13 cellular contexts compared by ENCODE assay signal in the genomic region with DNA sequence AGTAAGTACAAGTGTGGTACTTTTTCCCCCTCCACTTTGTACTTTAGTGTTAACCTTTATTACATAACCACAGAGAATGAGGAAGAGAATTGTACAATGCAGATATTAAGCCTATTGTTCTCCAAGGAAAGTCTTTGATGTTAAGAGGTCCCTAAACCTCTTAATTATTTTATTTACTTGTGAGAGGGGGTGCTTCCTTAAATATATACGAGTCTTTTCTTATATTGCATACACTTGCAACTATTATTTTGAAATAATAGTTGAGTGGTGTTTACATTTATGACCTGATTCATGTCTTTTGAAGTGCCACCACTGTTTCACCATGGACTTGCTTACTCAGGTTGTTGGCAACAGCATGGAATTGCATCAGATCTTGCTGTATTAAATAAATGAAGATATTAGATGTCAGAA. TPM values are rescaled to one million over a fixed set of nuclear protein-coding genes. Genes with fewer than 3 reads are reported as not detected.
DNase-seq lines count a peak whose midpoint lies in the region; ATAC-seq, FAIRE-seq and TF ChIP-seq lines count a peak whose summit lies in the region.
"Had no signal": no experiment of that assay in that cellular context is flagged by ENCODE, and none has a peak within 500 bp of the region (broad histone marks: within the 10 kb centered on the region; RNA-seq: fewer than 3 reads in every experiment).

No MANE protein-coding gene starts in this region.

- POLR2A ChIA-PET in A673 (lab: Charles Lee; ENCODE audit: low non-redundant PET): interaction anchor here (0.6 kb wide), 1 partner anchor 370 kb away, joined by 3 read pairs; no protein-coding TSS in a partner anchor

- no peak for FAIRE-seq in HTR-8/SVneo (lab: Jason Lieb, UNC)

- DNase-seq in A673 (ENCODE audit: low spot score): no peak
- peak; percentile 81 for DNase-seq in HCEC 1CT
- peak; percentile 61 for DNase-seq in SKM-1 (lab: John Stamatoyannopoulos, UW; ENCODE audit: unreplicated experiment)
- peak in 1 of 2 donors; percentile 58 for DNase-seq in foreskin keratinocyte
- no peak for DNase-seq in activated CD4-positive, CD25-positive, alpha-beta regulatory T cell (lab: John Stamatoyannopoulos, UW)
- DNase-seq in NCI-H146 treated with DMSO at 0.1 percent for 48 hours (lab: John Stamatoyannopoulos, UW; ENCODE audit: unreplicated experiment): no peak
- no peak for DNase-seq in T-helper 1 cell
- DNase-seq in HTR-8/SVneo (ENCODE audit: insufficient read length, low spot score): no peak
- DNase-seq: activated CD4-positive, alpha-beta T cell treated with anti-CD3 and anti-CD28 coated beads, Interleukin-2, amount 50 U/mL, for 48 hours; DND-41; NCI-H1048; thyroid gland had no signal

- peaks cover 49% of the 10 kb centered on the region for H3K4me1 ChIP-seq in A673 (ENCODE audit: insufficient read depth, low read length, poor library complexity, severe bottlenecking)
- H3K4me1 ChIP-seq in foreskin keratinocyte: peaks cover 52% of the 10 kb centered on the region

- H3K27ac ChIP-seq in A673 (ENCODE audit: low read depth, low read length, poor library complexity, severe bottlenecking): peak overlapping the region; percentile 39
- H3K27ac ChIP-seq in foreskin keratinocyte: no peak overlapping the region
- H3K27ac ChIP-seq: thyroid gland had no signal

- no TSS peak for BruUV-seq in A673 (replicated peaks; lab: Mats Ljungman, UMichigan)

- TF ChIP-seq CTCF in A673 (conservative IDR thresholded peaks at IDR 0.05; ENCODE audit: low read depth, low read length) (no peak), foreskin keratinocyte (conservative IDR thresholded peaks at IDR 0.05) (no peak)

- CTCF ChIA-PET in A673 (lab: Charles Lee): no interaction called here

- peak; percentile 16 for ATAC-seq in foreskin keratinocyte

- H3K9me3 ChIP-seq in A673 (ENCODE audit: low read depth, low read length, poor library complexity, severe bottlenecking): no peaks in the 10 kb centered on the region
- H3K9me3 ChIP-seq: ovary, thyroid gland had no signal

- H3K27me3 ChIP-seq in A673 (replicated peaks; ENCODE audit: insufficient read depth, low read depth, low read length, poor library complexity) (no peaks in the 10 kb centered on the region), foreskin keratinocyte (no peaks in the 10 kb centered on the region)
- H3K27me3 ChIP-seq: ovary, thyroid gland had no signal

- no peak overlapping the region for H3K4me3 ChIP-seq in A673 (ENCODE audit: low read depth, low read length, poor library complexity, severe bottlenecking)
- H3K4me3 ChIP-seq: ovary, thyroid gland had no signal

- intact Hi-C loops in A673 (cut with micrococcal nuclease; ENCODE audit: unreplicated experiment): no loop called here

- no peaks in the 10 kb centered on the region for H3K36me3 ChIP-seq in A673 (ENCODE audit: insufficient read depth, low read length, poor library complexity, severe bottlenecking)
- H3K36me3 ChIP-seq: ovary, thyroid gland had no signal

RNA-seq across cellular contexts. Expression of a gene that starts 10.1 kb away (rescaled TPM):
- total RNA-seq in A673 (2021) (65.3 and 76.7 TPM in 2 replicates), foreskin keratinocyte (26.3 and 26.7 TPM in 2 replicates)
- 14.0 and 16.0 TPM in 2 replicates for polyA plus RNA-seq in foreskin keratinocyte

Comparison
In these comparisons a context has a peak if more than half of its experiments do, and no peak if none do; other contexts are left out.
1. DNase-seq: peak in HCEC 1CT (single experiment) and SKM-1 (single experiment); none in A673 (single experiment), activated CD4-positive, CD25-positive, alpha-beta regulatory T cell (0 of 4), NCI-H146 treated with DMSO at 0.1 percent for 48 hours (single experiment), T-helper 1 cell (0 of 5) and HTR-8/SVneo (single experiment).